ENCODE assay signal across 8 cellular contexts in genomic region chr9:94374176-94375056, GRCh38. TPM values are rescaled to one million over a fixed set of nuclear protein-coding genes. Genes with fewer than 3 reads are reported as not detected.
DNase-seq lines count a peak whose midpoint lies in the region; ATAC-seq, FAIRE-seq and TF ChIP-seq lines count a peak whose summit lies in the region.
"Not testable (repeated sequence)": the region's sequence is repeated elsewhere in the genome, so short reads cannot be mapped to it uniquely, and the experiment has no call there.

No MANE protein-coding gene starts in this region.

- peak; percentile 91 for ATAC-seq in GM18505 (IDR thresholded peaks at IDR 0.05; ENCODE audit: unreplicated experiment)
- peak; percentile 89 for ATAC-seq in HG02943 (IDR thresholded peaks at IDR 0.05; ENCODE audit: low read depth, unreplicated experiment)
- peak; percentile 99 for ATAC-seq in left ventricle myocardium superior
- ATAC-seq in psoas muscle: peak; percentile 97 to 99 (median 98)

- WGBS in psoas muscle, 3 donors: 0 to 1% (median 0%) methylated on average over 29 to 100 of the region's 106 CpGs

- H3K4me3 ChIP-seq in psoas muscle: peak overlapping the region; percentile 59

- peak overlapping the region; percentile 89 for H3K27ac Mint-ChIP-seq in T-helper 1 cell treated with Interleukin-12 subunit alpha and Interleukin-12 subunit beta and Interleukin-4 antibody, amounts not matched to agents 30 μg/mL and 1 μg/mL, for 36 hours

- H3K27ac ChIP-seq in psoas muscle: peak overlapping the region; percentile 87

- H3K27me3 ChIP-seq in psoas muscle (ENCODE audit: insufficient read depth in 3 of 3, low read length in 2 of 3): not testable (repeated sequence)

- FAIRE-seq in urothelium cell line (lab: Jason Lieb, UNC): peak; percentile 40

- H3K36me3 ChIP-seq in psoas muscle (ENCODE audit: insufficient read depth in 1 of 2, low read depth in 1 of 2): not testable (repeated sequence)

- not testable (repeated sequence) for H3K36me3 Mint-ChIP-seq in T-helper 1 cell treated with Interleukin-12 subunit alpha and Interleukin-12 subunit beta and Interleukin-4 antibody, amounts not matched to agents 30 μg/mL and 1 μg/mL, for 36 hours (ENCODE audit: low read depth)

- not testable (repeated sequence) for H3K9me3 Mint-ChIP-seq in T-helper 1 cell treated with Interleukin-12 subunit alpha and Interleukin-12 subunit beta and Interleukin-4 antibody, amounts not matched to agents 30 μg/mL and 1 μg/mL, for 36 hours

- intact Hi-C loops in left ventricle myocardium superior (cut with micrococcal nuclease); psoas muscle (cut with DNase I): not testable (repeated sequence)

- H3K4me3 Mint-ChIP-seq in T-helper 1 cell treated with Interleukin-12 subunit alpha and Interleukin-12 subunit beta and Interleukin-4 antibody, amounts not matched to agents 30 μg/mL and 1 μg/mL, for 36 hours: peak overlapping the region; percentile 89

- not testable (repeated sequence) for H3K4me1 ChIP-seq in psoas muscle

- TF ChIP-seq POLR2A in GM18505 (IDR thresholded peaks at IDR 0.05; ENCODE audit: borderline replicate concordance, extremely low read depth, insufficient read depth, insufficient read length): peak; percentile 66

- not testable (repeated sequence) for H3K9me3 ChIP-seq in psoas muscle

- not testable (repeated sequence) for TF ChIP-seq CTCF in psoas muscle (IDR thresholded peaks at IDR 0.05)

- not testable (repeated sequence) for H3K27me3 Mint-ChIP-seq in T-helper 1 cell treated with Interleukin-12 subunit alpha and Interleukin-12 subunit beta and Interleukin-4 antibody, amounts not matched to agents 30 μg/mL and 1 μg/mL, for 36 hours (ENCODE audit: low read depth)

- not testable (repeated sequence) for H3K4me1 Mint-ChIP-seq in T-helper 1 cell treated with Interleukin-12 subunit alpha and Interleukin-12 subunit beta and Interleukin-4 antibody, amounts not matched to agents 30 μg/mL and 1 μg/mL, for 36 hours (ENCODE audit: low read depth)

- DNase-seq in NCI-H1694 treated with DMSO at 0.1 percent for 48 hours (lab: John Stamatoyannopoulos, UW) (peak; percentile 72), amygdala (lab: John Stamatoyannopoulos, UW) (peak; percentile 30 to 95 (median 83)), left ventricle myocardium superior (peak; percentile 95), psoas muscle (peak; percentile 92 to 95), urothelium cell line (ENCODE audit: low spot score) (peak; percentile 85)

RNA-seq across cellular contexts. Expression of gene NUTM2F, which starts 46.0 kb away (rescaled TPM):
- total RNA-seq in left ventricle myocardium superior: not detected
- total RNA-seq in psoas muscle: not detected
- under 1 TPM in 1 of 3 donors, not detected in 2; 0.03 TPM for polyA plus RNA-seq in psoas muscle

Comparison
In these comparisons a context has a peak if more than half of its experiments do, and no peak if none do; other contexts are left out.
1. Peak in every context shown above with its lines: DNase-seq, ATAC-seq, H3K4me3 ChIP-seq and H3K27ac ChIP-seq.